28 cellular contexts compared by ENCODE assay signal in genomic region chr3:129632977-129633376, GRCh38.
"Had no signal": no experiment of that assay in that cellular context is flagged by ENCODE, and none has a peak within 500 bp of the region (broad histone marks: within the 10 kb centered on the region; RNA-seq: fewer than 3 reads in every experiment).

No MANE protein-coding gene starts in this region.

- H3K27me3 ChIP-seq: heart right ventricle, hepatocyte, neural progenitor cell, ovary, suprapubic skin, tibial artery, upper lobe of left lung, vagina had no signal

- H3K27ac ChIP-seq: heart right ventricle, hepatocyte, left ventricle myocardium inferior, neural progenitor cell, ovary, skin epidermis, suprapubic skin, thoracic aorta, tibial artery, upper lobe of left lung, vagina had no signal

- ATAC-seq: right cardiac atrium, sciatic nerve had no signal

- DNase-seq: heart right ventricle; left ventricle myocardium inferior; mesendoderm; naive B cell; nephron progenitor cell; ovary; retina; right cardiac atrium; stimulated activated CD4-positive, alpha-beta T cell treated with anti-CD3 and anti-CD28 coated beads, Interleukin-12 subunit alpha, Interleukin-12 subunit beta, amount 100 ng/mL, for 4 hours; stimulated activated CD4-positive, alpha-beta T cell treated with anti-CD3 and anti-CD28 coated beads, Interleukin-15, amount 100 ng/mL, for 24 hours; stimulated activated CD4-positive, alpha-beta T cell treated with anti-CD3 and anti-CD28 coated beads, Interleukin-2, amount 100 ng/mL, for 24 hours; stimulated activated CD4-positive, alpha-beta T cell treated with anti-CD3 and anti-CD28 coated beads, Interleukin-4, amount 100 ng/mL, for 1 hour; stimulated activated naive CD4-positive, alpha-beta T cell; tibial artery; upper lobe of left lung had no signal

- H3K4me3 Mint-ChIP-seq: mesothelial cell of epicardium; naive B cell; nephron progenitor cell; neural progenitor cell; stimulated activated naive CD8-positive, alpha-beta T cell treated with anti-CD3 and anti-CD28 coated beads, Interleukin-15, Interleukin-2, amounts not matched to agents 100 ng/mL and 50 ng/mL, for 24 hours had no signal

- H3K27ac Mint-ChIP-seq: mesothelial cell of epicardium; natural killer cell; nephron progenitor cell; progenitor cell of endocrine pancreas; stimulated activated naive CD8-positive, alpha-beta T cell treated with anti-CD3 and anti-CD28 coated beads, Interleukin-15, Interleukin-2, amounts not matched to agents 100 ng/mL and 50 ng/mL, for 24 hours had no signal

- H2AFZ ChIP-seq: hepatocyte, neural progenitor cell had no signal

- H3K9me3 Mint-ChIP-seq: natural killer cell; stimulated activated naive CD8-positive, alpha-beta T cell treated with anti-CD3 and anti-CD28 coated beads, Interleukin-15, Interleukin-2, amounts not matched to agents 100 ng/mL and 50 ng/mL, for 24 hours had no signal

- FAIRE-seq: keratinocyte had no signal

- H3K9me3 ChIP-seq: ovary, suprapubic skin, thoracic aorta, tibial artery, upper lobe of left lung, vagina had no signal

- H3K79me2 ChIP-seq: hepatocyte had no signal

- H3K4me1 ChIP-seq: neural progenitor cell had no signal

- H3K4me2 ChIP-seq: hepatocyte, neural progenitor cell had no signal

- H3K36me3 ChIP-seq: heart right ventricle, left ventricle myocardium inferior, neural progenitor cell, ovary, suprapubic skin, thoracic aorta, tibial artery, upper lobe of left lung, vagina had no signal

- H3K9ac ChIP-seq: neural progenitor cell had no signal

- H3K4me3 ChIP-seq: heart right ventricle, hepatocyte, left ventricle myocardium inferior, lung, neural progenitor cell, ovary, skin epidermis, suprapubic skin, thoracic aorta, tibial artery, upper lobe of left lung, vagina had no signal

- H3K36me3 Mint-ChIP-seq: naive B cell, natural killer cell had no signal
